19 cellular contexts compared by ENCODE assay signal in genomic region chr6:33566182-33567084, GRCh38. TPM values are rescaled to one million over a fixed set of nuclear protein-coding genes. Genes with fewer than 3 reads are reported as not detected.
A peak's percentile ranks its signal among the peaks of the same experiment; 100 is the strongest.
DNase-seq lines count a peak whose midpoint lies in the region; ATAC-seq and FAIRE-seq lines count a peak whose summit lies in the region.
"Had no signal": no experiment of that assay in that cellular context is flagged by ENCODE, and none has a peak within 500 bp of the region (broad histone marks: within the 10 kb centered on the region; RNA-seq: fewer than 3 reads in every experiment).

No MANE protein-coding gene starts in this region.

- H3K27me3 Mint-ChIP-seq in T-helper 1 cell treated with Interleukin-12 subunit alpha and Interleukin-12 subunit beta and Interleukin-4 antibody, amounts not matched to agents 30 μg/mL and 1 μg/mL, for 36 hours (ENCODE audit: low read depth): no peaks in the 10 kb centered on the region
- peaks cover 0 to 3% (median 0%) of the 10 kb centered on the region in 5 donors for H3K27me3 Mint-ChIP-seq in naive thymus-derived CD4-positive, alpha-beta T cell
- H3K27me3 Mint-ChIP-seq: stimulated activated memory B cell treated with anti-CD40 and anti-IgM and Interleukin-4, amounts not matched to agents 10 μg/mL and 1 μg/mL and 100 μg/mL, for 72 hours; type B pancreatic cell had no signal

- no peaks in the 10 kb centered on the region for H3K27me3 ChIP-seq in naive thymus-derived CD4-positive, alpha-beta T cell (ENCODE audit: control insufficient read depth in 2 of 2, insufficient read depth in 2 of 2, low read length in 2 of 2)

- DNase-seq in T-helper 1 cell (no peak), LHCN-M2 (ENCODE audit: low read depth) (peak; percentile 66), epithelial cell of prostate (ENCODE audit: low read depth, low spot score) (no peak), T1000 (lab: John Stamatoyannopoulos, UW) (no peak), GM19239 (ENCODE audit: insufficient read length, low spot score) (no peak)
- no peak for DNase-seq in naive thymus-derived CD4-positive, alpha-beta T cell
- DNase-seq: GOT3, KBM-7, mesenchymal stem cell, NCI-H1436 treated with DMSO at 0.1 percent for 48 hours, NCI-H446 treated with DMSO at 0.1 percent for 48 hours had no signal

- peaks cover 25% of the 10 kb centered on the region for H3K36me3 Mint-ChIP-seq in T-helper 1 cell treated with Interleukin-12 subunit alpha and Interleukin-12 subunit beta and Interleukin-4 antibody, amounts not matched to agents 30 μg/mL and 1 μg/mL, for 36 hours (ENCODE audit: low read depth)
- H3K36me3 Mint-ChIP-seq in naive thymus-derived CD4-positive, alpha-beta T cell: peaks cover 0 to 32% (median 0%) of the 10 kb centered on the region in 5 donors

- no peaks in the 10 kb centered on the region for H3K9me3 ChIP-seq in naive thymus-derived CD4-positive, alpha-beta T cell (ENCODE audit: control insufficient read depth in 2 of 3, low read length in 3 of 3)

- CTCF ChIA-PET in naive thymus-derived CD4-positive, alpha-beta T cell (lab: Charles Lee): no interaction called here

- intact Hi-C loops in naive thymus-derived CD4-positive, alpha-beta T cell (cut with micrococcal nuclease): no loop called here

- H3K36me3 ChIP-seq in naive thymus-derived CD4-positive, alpha-beta T cell (ENCODE audit: control insufficient read depth in 2 of 3, insufficient read depth in 3 of 3, low read length in 3 of 3): no peaks in the 10 kb centered on the region

- no peak for ATAC-seq in naive thymus-derived CD4-positive, alpha-beta T cell
- no peak for ATAC-seq in GM18511 (IDR thresholded peaks at IDR 0.05; ENCODE audit: unreplicated experiment)
- ATAC-seq: esophagus mucosa; stimulated activated memory B cell treated with anti-CD40 and anti-IgM and Interleukin-4, amounts not matched to agents 10 μg/mL and 1 μg/mL and 100 μg/mL, for 72 hours had no signal

- H3K9me3 Mint-ChIP-seq in T-helper 1 cell treated with Interleukin-12 subunit alpha and Interleukin-12 subunit beta and Interleukin-4 antibody, amounts not matched to agents 30 μg/mL and 1 μg/mL, for 36 hours: no peaks in the 10 kb centered on the region
- H3K9me3 Mint-ChIP-seq in naive thymus-derived CD4-positive, alpha-beta T cell: no peaks in the 10 kb centered on the region
- H3K9me3 Mint-ChIP-seq: stimulated activated memory B cell treated with anti-CD40 and anti-IgM and Interleukin-4, amounts not matched to agents 10 μg/mL and 1 μg/mL and 100 μg/mL, for 72 hours; type B pancreatic cell had no signal

- peaks cover 9 to 11% of the 10 kb centered on the region in 2 donors for H3K4me1 ChIP-seq in naive thymus-derived CD4-positive, alpha-beta T cell (ENCODE audit: control insufficient read depth in 2 of 2, insufficient read depth in 2 of 2, low read length in 2 of 2)

- POLR2A ChIA-PET in naive thymus-derived CD4-positive, alpha-beta T cell (lab: Charles Lee): interaction anchor here (0.7 kb wide), 1 partner anchor 18 kb away, joined by 5 read pairs; no protein-coding TSS in a partner anchor

- no peak overlapping the region for H3K4me3 Mint-ChIP-seq in T-helper 1 cell treated with Interleukin-12 subunit alpha and Interleukin-12 subunit beta and Interleukin-4 antibody, amounts not matched to agents 30 μg/mL and 1 μg/mL, for 36 hours
- no peak overlapping the region for H3K4me3 Mint-ChIP-seq in naive thymus-derived CD4-positive, alpha-beta T cell
- H3K4me3 Mint-ChIP-seq: stimulated activated memory B cell treated with anti-CD40 and anti-IgM and Interleukin-4, amounts not matched to agents 10 μg/mL and 1 μg/mL and 100 μg/mL, for 72 hours; type B pancreatic cell had no signal

- H3K4me1 Mint-ChIP-seq in T-helper 1 cell treated with Interleukin-12 subunit alpha and Interleukin-12 subunit beta and Interleukin-4 antibody, amounts not matched to agents 30 μg/mL and 1 μg/mL, for 36 hours (ENCODE audit: low read depth): peaks cover 27% of the 10 kb centered on the region
- H3K4me1 Mint-ChIP-seq in naive thymus-derived CD4-positive, alpha-beta T cell: peaks cover under 1 to 36% (median 21%) of the 10 kb centered on the region in 7 donors

- H3K27ac Mint-ChIP-seq in T-helper 1 cell treated with Interleukin-12 subunit alpha and Interleukin-12 subunit beta and Interleukin-4 antibody, amounts not matched to agents 30 μg/mL and 1 μg/mL, for 36 hours: peak overlapping the region; percentile 57
- H3K27ac Mint-ChIP-seq in naive thymus-derived CD4-positive, alpha-beta T cell: peak overlapping the region in 6 of 9 donors; percentile 43 to 87 (median 72)
- H3K27ac Mint-ChIP-seq: stimulated activated memory B cell treated with anti-CD40 and anti-IgM and Interleukin-4, amounts not matched to agents 10 μg/mL and 1 μg/mL and 100 μg/mL, for 72 hours; type B pancreatic cell had no signal

- no peak for FAIRE-seq in GM19239 (lab: Jason Lieb, UNC)
- FAIRE-seq: colon, GM18507 had no signal

- H3K4me3 ChIP-seq in naive thymus-derived CD4-positive, alpha-beta T cell (ENCODE audit: low read length): no peak overlapping the region

- peak overlapping the region; percentile 49 for H3K27ac ChIP-seq in epithelial cell of prostate
- H3K27ac ChIP-seq in naive thymus-derived CD4-positive, alpha-beta T cell (ENCODE audit: low read depth, low read length): no peak overlapping the region
- H3K27ac ChIP-seq: 22Rv1 had no signal

RNA-seq across cellular contexts. Expression of gene BAK1, which starts 13.6 kb away (rescaled TPM):
- total RNA-seq in LHCN-M2 (2014; rRNA removed): 18.5 and 19.3 TPM in 2 replicates
- polyA plus RNA-seq in LHCN-M2 (2012): 26.2 TPM
- 10 to 100 TPM; 16.9 to 78.8 (median 22.0) TPM for total RNA-seq in naive thymus-derived CD4-positive, alpha-beta T cell
- polyA plus RNA-seq in naive thymus-derived CD4-positive, alpha-beta T cell: 10 to 100 TPM in 1 of 2 donors, 1 to 10 TPM in 1; 9.6 to 21.7 TPM

RNA-seq across cellular contexts. Expression of gene ITPR3, which starts 54.7 kb away (rescaled TPM):
- 48.6 and 50.1 TPM in 2 replicates for total RNA-seq in LHCN-M2 (2014; rRNA removed)
- polyA plus RNA-seq in LHCN-M2 (2012): 34.1 TPM
- 10 to 100 TPM; 35.6 to 65.7 (median 47.7) TPM for total RNA-seq in naive thymus-derived CD4-positive, alpha-beta T cell
- 1 to 10 TPM; 1.7 to 7.3 TPM for polyA plus RNA-seq in naive thymus-derived CD4-positive, alpha-beta T cell
